ENCODE assay signal across 15 cellular contexts in genomic region chr11:76560219-76560618, GRCh38.
A peak's percentile ranks its signal among the peaks of the same experiment; 100 is the strongest.
DNase-seq lines count a peak whose midpoint lies in the region; ATAC-seq, FAIRE-seq and TF ChIP-seq lines count a peak whose summit lies in the region.
"Had no signal": no experiment of that assay in that cellular context is flagged by ENCODE, and none has a peak within 500 bp of the region (broad histone marks: within the 10 kb centered on the region; RNA-seq: fewer than 3 reads in every experiment).

No MANE protein-coding gene starts in this region.

- 70 to 81% (median 72%) methylated on average over 5 of the region's 5 CpGs for WGBS in small intestine, 3 donors

- no peak for ATAC-seq in sciatic nerve
- ATAC-seq: left lobe of liver; Right ventricle myocardium inferior; stimulated activated memory B cell treated with anti-CD40 and anti-IgM and Interleukin-4, amounts not matched to agents 10 μg/mL and 1 μg/mL and 100 μg/mL, for 72 hours had no signal

- H3K9me1 ChIP-seq in endothelial cell of umbilical vein (replicated peaks; ENCODE audit: control insufficient read depth, extremely low read depth, insufficient read depth, low read length): no peaks in the 10 kb centered on the region

- no peak overlapping the region for H3K9ac ChIP-seq in endothelial cell of umbilical vein (replicated peaks; ENCODE audit: extremely low read depth, insufficient read depth, low read length)

- H3K27ac ChIP-seq in endothelial cell of umbilical vein (ENCODE audit: insufficient read depth, low read depth, low read length) (peak overlapping the region; percentile 34), caudate nucleus (ENCODE audit: low read depth, low read length) (no peak overlapping the region), small intestine (ENCODE audit: low read depth in 1 of 2, low read length in 1 of 2) (no peak overlapping the region)
- H3K27ac ChIP-seq: VCaP had no signal

- no peaks in the 10 kb centered on the region for H3K79me2 ChIP-seq in endothelial cell of umbilical vein (ENCODE audit: control insufficient read depth, insufficient read depth, low read length)

- no peaks in the 10 kb centered on the region for H3K27me3 ChIP-seq in endothelial cell of umbilical vein (ENCODE audit: control insufficient read depth in 2 of 2, insufficient read depth in 2 of 2, low read length in 2 of 2)
- no peaks in the 10 kb centered on the region for H3K27me3 ChIP-seq in small intestine (ENCODE audit: control insufficient read depth in 2 of 2, insufficient read depth in 2 of 2, low read length in 2 of 2)

- dilution Hi-C loops in endothelial cell of umbilical vein (cut with MboI; ENCODE audit: extremely low pct_ligation_motif_present, low sequenced_read_pairs): no loop called here

- intact Hi-C loops in endothelial cell of umbilical vein (cut with micrococcal nuclease): loop anchor here (1.0 kb wide), 1 partner anchor 19 kb away; no protein-coding TSS in a partner anchor
- intact Hi-C loops in sciatic nerve (cut with DNase I): no loop called here

- no peak for TF ChIP-seq CTCF in endothelial cell of umbilical vein (IDR thresholded peaks at IDR 0.05; ENCODE audit: extremely low read depth in 1 of 2, insufficient read depth in 1 of 2, low read depth in 1 of 2, low read length in 2 of 2)

- CTCF ChIA-PET in endothelial cell of umbilical vein (lab: Charles Lee): interaction anchor here (1.1 to 2.3 kb wide), 5 partner anchors 13 to 120 kb away, joined by 3 to 8 read pairs (median 4); no protein-coding TSS in a partner anchor

- no peak for TF ChIP-seq POLR2A in endothelial cell of umbilical vein (IDR thresholded peaks at IDR 0.05; ENCODE audit: low read depth, low read length)

- H3K4me1 ChIP-seq in endothelial cell of umbilical vein (ENCODE audit: control insufficient read depth, extremely low read depth, insufficient read depth, low read length) (peaks cover 21% of the 10 kb centered on the region), small intestine (ENCODE audit: control insufficient read depth in 2 of 2, insufficient read depth in 1 of 2, low read depth in 1 of 2, low read length in 1 of 2) (no peaks in the 10 kb centered on the region)

- FAIRE-seq in endothelial cell of umbilical vein (lab: Jason Lieb, UNC): peak; percentile 96
- FAIRE-seq in small intestine (lab: Jason Lieb, UNC): no peak

- BruUV-seq in endothelial cell of umbilical vein (replicated peaks; lab: Mats Ljungman, UMichigan): no TSS peak

- no peak overlapping the region for H2AFZ ChIP-seq in endothelial cell of umbilical vein (ENCODE audit: low read depth, low read length)

- no peaks in the 10 kb centered on the region for H4K20me1 ChIP-seq in endothelial cell of umbilical vein (replicated peaks; ENCODE audit: control insufficient read depth, extremely low read depth, insufficient read depth, low read length)

- H3K4me2 ChIP-seq in endothelial cell of umbilical vein (ENCODE audit: insufficient read depth, low read length): peak overlapping the region; percentile 58

- H3K9me3 ChIP-seq in endothelial cell of umbilical vein (replicated peaks; ENCODE audit: control insufficient read depth, insufficient read depth, low read length) (no peaks in the 10 kb centered on the region), small intestine (ENCODE audit: control insufficient read depth, low read depth) (no peaks in the 10 kb centered on the region)

- H3K36me3 ChIP-seq in endothelial cell of umbilical vein (ENCODE audit: control insufficient read depth in 2 of 2, extremely low read depth in 1 of 2, insufficient read depth in 2 of 2, low read length in 2 of 2) (no peaks in the 10 kb centered on the region), small intestine (ENCODE audit: control insufficient read depth in 2 of 2, insufficient read depth in 2 of 2, low read length in 2 of 2) (no peaks in the 10 kb centered on the region)

- DNase-seq in stimulated activated CD4-positive, alpha-beta T cell treated with anti-CD3 and anti-CD28 coated beads, Interleukin-4, amount 100 ng/mL, for 24 hours: peak; percentile 18
- DNase-seq in stimulated activated CD4-positive, alpha-beta T cell treated with anti-CD3 and anti-CD28 coated beads, Interleukin-12 subunit alpha, Interleukin-12 subunit beta, amount 100 ng/mL, for 4 hours: no peak
- DNase-seq in SW480 (ENCODE audit: low spot score) (peak; percentile 41), endothelial cell of umbilical vein (ENCODE audit: low read depth, low spot score) (peak; percentile 70), sciatic nerve (ENCODE audit: low spot score) (no peak), caudate nucleus (lab: John Stamatoyannopoulos, UW) (no peak), small intestine (no peak), NCI-H1417 (lab: John Stamatoyannopoulos, UW) (no peak)
- DNase-seq: activated naive CD8-positive, alpha-beta T cell treated with anti-CD3 and anti-CD28 coated beads, Interleukin-2, amount 10 ng/mL, durations not matched to agents 7 days and 5 days; COR-L47; NCI-H524 treated with DMSO at 0.1 percent for 48 hours had no signal

- H3K4me3 ChIP-seq in endothelial cell of umbilical vein (replicated peaks in 1 of 3; ENCODE audit: insufficient read depth in 1 of 3, low read depth in 1 of 3, low read length in 3 of 3) (no peak overlapping the region), small intestine (ENCODE audit: low read depth in 1 of 2, low read length in 2 of 2) (no peak overlapping the region)

- POLR2A ChIA-PET in endothelial cell of umbilical vein (lab: Charles Lee): no interaction called here

TF ChIP-seq in endothelial cell of umbilical vein, 7 proteins besides CTCF, POLR2A, EP300 and RAD21:
- TF ChIP-seq MAX (IDR thresholded peaks at IDR 0.05; ENCODE audit: insufficient read depth, insufficient read length) (no peak), POLR2AphosphoS5 (IDR thresholded peaks at IDR 0.05; ENCODE audit: insufficient read depth, low read depth, low read length) (peak; percentile 30), MYC (IDR thresholded peaks at IDR 0.05; ENCODE audit: low read depth, low read length) (no peak), GATA2 (IDR thresholded peaks at IDR 0.05; ENCODE audit: insufficient read depth, insufficient read length, low read depth, low read length) (peak; percentile 9), EZH2 (IDR thresholded peaks at IDR 0.05; ENCODE audit: borderline replicate concordance, low read depth, low read length, severe bottlenecking) (no peak), JUN (IDR thresholded peaks at IDR 0.05; ENCODE audit: borderline replicate concordance, insufficient read depth, insufficient read length, low read depth) (peak; percentile 87), FOS (IDR thresholded peaks at IDR 0.05; ENCODE audit: borderline replicate concordance, insufficient read depth, low read length) (peak; percentile 94)

Comparison
In these comparisons a context has a peak if more than half of its experiments do, and no peak if none do; other contexts are left out.
1. DNase-seq: peak in stimulated activated CD4-positive, alpha-beta T cell treated with anti-CD3 and anti-CD28 coated beads, Interleukin-4, amount 100 ng/mL, for 24 hours (single experiment), SW480 (single experiment) and endothelial cell of umbilical vein (single experiment); none in stimulated activated CD4-positive, alpha-beta T cell treated with anti-CD3 and anti-CD28 coated beads, Interleukin-12 subunit alpha, Interleukin-12 subunit beta, amount 100 ng/mL, for 4 hours (single experiment), sciatic nerve (single experiment), caudate nucleus (0 of 61), small intestine (single experiment) and NCI-H1417 (0 of 3).